22 cellular contexts compared by ENCODE assay signal in the genomic region with DNA sequence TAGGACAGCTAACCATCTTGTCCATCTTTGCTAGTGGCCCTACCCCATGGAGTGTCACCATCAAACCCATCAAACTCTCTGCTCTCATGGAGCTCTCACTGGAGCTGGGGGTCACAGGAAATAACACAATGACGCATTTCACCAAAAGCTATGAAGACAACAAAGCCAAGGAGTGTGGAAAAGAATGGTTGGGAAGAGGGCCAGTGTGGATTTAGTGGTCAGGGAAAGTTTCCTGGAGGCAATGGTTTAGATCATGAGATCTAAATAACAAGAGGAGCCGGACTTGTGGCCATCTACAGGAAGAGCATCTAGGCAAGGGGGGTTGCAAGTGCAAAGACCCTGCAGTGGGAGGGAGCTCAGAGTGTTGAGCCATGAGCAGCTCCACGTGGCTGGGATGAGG.
"Had no signal": no experiment of that assay in that cellular context is flagged by ENCODE, and none has a peak within 500 bp of the region (broad histone marks: within the 10 kb centered on the region; RNA-seq: fewer than 3 reads in every experiment).

No MANE protein-coding gene starts in this region.

- H3K36me3 ChIP-seq: esophagus squamous epithelium, right lobe of liver, upper lobe of left lung, WERI-Rb-1 had no signal

- ATAC-seq: activated CD8-positive, alpha-beta T cell treated with anti-CD3 and anti-CD28 coated beads for 36 hours; activated T-cell treated with anti-CD3 and anti-CD28 coated beads, Interleukin-2, amount 50 U/mL, for 72 hours; left colon; mucosa of descending colon; naive thymus-derived CD8-positive, alpha-beta T cell; psoas muscle; right lobe of liver had no signal

- H3K27me3 ChIP-seq: right lobe of liver, upper lobe of left lung had no signal

- H3K27ac ChIP-seq: esophagus squamous epithelium, foreskin keratinocyte, psoas muscle, right lobe of liver, upper lobe of left lung, WERI-Rb-1 had no signal

- DNase-seq: activated CD4-positive, alpha-beta T cell treated with anti-CD3 and anti-CD28 coated beads for 4 hours; activated CD8-positive, alpha-beta memory T cell treated with anti-CD3 and anti-CD28 coated beads, Interleukin-2, amount 50 U/mL, for 4 hours; activated CD8-positive, alpha-beta T cell treated with anti-CD3 and anti-CD28 coated beads for 36 hours; activated gamma-delta T cell treated with Interleukin-2 at 50 U/mL for 16 hours; activated naive CD8-positive, alpha-beta T cell treated with anti-CD3 and anti-CD28 coated beads, Interleukin-2, amount 10 ng/mL, durations not matched to agents 7 days and 5 days; activated T-cell treated with anti-CD3 and anti-CD28 coated beads, Interleukin-2, amount 50 U/mL, for 72 hours; anterior cingulate cortex; esophagus squamous epithelium; head of caudate nucleus; left colon; mucosa of descending colon; naive thymus-derived CD8-positive, alpha-beta T cell; occipital lobe; psoas muscle; right lobe of liver; stimulated activated CD4-positive, alpha-beta T cell treated with anti-CD3 and anti-CD28 coated beads, Interleukin-12 subunit alpha, Interleukin-12 subunit beta, amount 100 ng/mL, for 4 hours; stimulated activated naive CD4-positive, alpha-beta T cell; upper lobe of left lung; WERI-Rb-1 had no signal

- FAIRE-seq: bronchial epithelial cell had no signal

- H3K4me1 ChIP-seq: psoas muscle, right lobe of liver, upper lobe of left lung had no signal

- H3K4me3 ChIP-seq: esophagus squamous epithelium, lung, mucosa of descending colon, psoas muscle, right lobe of liver, upper lobe of left lung had no signal
